ENCODE assay signal across 10 cellular contexts in the genomic region with DNA sequence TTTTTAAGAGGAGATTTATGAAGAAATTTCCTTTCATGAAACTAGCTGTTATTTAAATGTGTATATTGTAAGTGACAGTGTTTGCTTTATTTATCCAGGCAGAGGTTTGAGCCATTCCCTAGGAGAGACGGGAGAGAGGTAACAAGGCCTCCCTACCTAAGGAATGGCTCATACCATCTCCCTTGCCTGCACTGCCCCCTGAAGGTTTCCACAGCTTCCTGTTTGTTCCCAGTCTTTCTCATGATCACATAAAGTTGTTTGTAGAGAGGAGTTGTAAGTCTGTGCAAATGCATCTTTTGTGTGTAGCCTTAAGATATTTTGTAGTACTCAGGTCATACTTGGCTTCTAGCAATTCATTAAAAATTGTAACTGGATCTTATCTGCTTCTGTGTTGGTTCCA.
DNase-seq lines count a peak whose midpoint lies in the region; ATAC-seq and TF ChIP-seq lines count a peak whose summit lies in the region.
"Had no signal": no experiment of that assay in that cellular context is flagged by ENCODE, and none has a peak within 500 bp of the region (broad histone marks: within the 10 kb centered on the region; RNA-seq: fewer than 3 reads in every experiment).

No MANE protein-coding gene starts in this region.

- no TSS peak for BruUV-seq in Caco-2 (replicated peaks; lab: Mats Ljungman, UMichigan)

- H3K4me1 ChIP-seq in Caco-2, result no peaks in the 10 kb centered on the region
- H3K4me1 ChIP-seq: HAP-1 had no signal

- H3K4me3 ChIP-seq in Caco-2 (ENCODE audit: low read depth, low read length) (no peak overlapping the region), WERI-Rb-1 (ENCODE audit: low read depth, low read length) (no peak overlapping the region)
- H3K4me3 ChIP-seq: HAP-1 had no signal

- H3K4me3 Mint-ChIP-seq in Caco-2 (ENCODE audit: unreplicated experiment), result no peak overlapping the region

- POLR2A ChIA-PET in Caco-2 (lab: Charles Lee), result no interaction called here

- intact Hi-C loops in Caco-2 (cut with micrococcal nuclease; ENCODE audit: unreplicated experiment), result loop anchor here (2.0 kb wide), 1 partner anchor 552 kb away; no protein-coding TSS in a partner anchor

- TF ChIP-seq CTCF in Caco-2 (IDR thresholded peaks at IDR 0.05; ENCODE audit: insufficient read depth in 1 of 2, low read depth in 1 of 2, low read length in 1 of 2, severe bottlenecking in 1 of 2, unreplicated experiment in 1 of 2) (peak in 1 of 2 experiments; percentile 8), WERI-Rb-1 (IDR thresholded peaks at IDR 0.05; ENCODE audit: low read depth, low read length) (peak; percentile 82)

- CTCF ChIA-PET in Caco-2 (lab: Charles Lee), result no interaction called here

- H3K36me3 ChIP-seq in Caco-2 (ENCODE audit: control insufficient read depth, insufficient read depth, low read length) (no peaks in the 10 kb centered on the region), WERI-Rb-1 (no peaks in the 10 kb centered on the region)
- H3K36me3 ChIP-seq: HAP-1 had no signal

- H3K27ac Mint-ChIP-seq in Caco-2 (ENCODE audit: unreplicated experiment), result no peak overlapping the region

- H3K36me3 Mint-ChIP-seq in Caco-2 (ENCODE audit: insufficient read depth, unreplicated experiment), result no peaks in the 10 kb centered on the region

- no peaks in the 10 kb centered on the region for H3K27me3 Mint-ChIP-seq in Caco-2 (ENCODE audit: insufficient read depth, unreplicated experiment)

- no peaks in the 10 kb centered on the region for H3K9me3 ChIP-seq in Caco-2
- no peaks in the 10 kb centered on the region for H3K9me3 ChIP-seq in WERI-Rb-1 (ENCODE audit: severe bottlenecking)
- H3K9me3 ChIP-seq: HAP-1 had no signal

- no peaks in the 10 kb centered on the region for H3K4me1 Mint-ChIP-seq in Caco-2 (ENCODE audit: low read depth, unreplicated experiment)

- no peak for ATAC-seq in HG02588 (IDR thresholded peaks at IDR 0.05; ENCODE audit: unreplicated experiment)

- no peak overlapping the region for H3K27ac ChIP-seq in WERI-Rb-1

- DNase-seq in Caco-2 (peak; percentile 11 to 33), HK-2 (ENCODE audit: unreplicated experiment) (peak; percentile 3), WERI-Rb-1 (peak; percentile 68), iPS-NIHi11 (ENCODE audit: low spot score) (peak; percentile 56), SKM-1 (lab: John Stamatoyannopoulos, UW; ENCODE audit: unreplicated experiment) (no peak), NCI-H510A treated with DMSO at 0.1 percent for 48 hours (lab: John Stamatoyannopoulos, UW) (no peak), GM19238 (ENCODE audit: insufficient read length, low spot score) (no peak)
- DNase-seq: stimulated activated CD4-positive, alpha-beta T cell treated with anti-CD3 and anti-CD28 coated beads, Interleukin-4, amount 100 ng/mL, for 24 hours had no signal

- H3K27me3 ChIP-seq in Caco-2 (replicated peaks; ENCODE audit: control insufficient read depth, insufficient read depth, low read length) (no peaks in the 10 kb centered on the region), WERI-Rb-1 (ENCODE audit: insufficient read depth, low read depth, severe bottlenecking) (no peaks in the 10 kb centered on the region)

- H3K9me3 Mint-ChIP-seq in Caco-2 (ENCODE audit: unreplicated experiment), result peaks cover 1% of the 10 kb centered on the region

Comparison
In these comparisons a context has a peak if more than half of its experiments do, and no peak if none do; other contexts are left out.
1. DNase-seq: peak in Caco-2 (2 of 2), HK-2 (single experiment), WERI-Rb-1 (single experiment) and iPS-NIHi11 (single experiment); none in SKM-1 (single experiment), NCI-H510A treated with DMSO at 0.1 percent for 48 hours (single experiment) and GM19238 (single experiment).